In genomic region chr7:585873-586272, GRCh38 we compare ENCODE assay signal across 15 cellular contexts.
DNase-seq lines count a peak whose midpoint lies in the region; ATAC-seq, FAIRE-seq and TF ChIP-seq lines count a peak whose summit lies in the region.
"Had no signal": no experiment of that assay in that cellular context is flagged by ENCODE, and none has a peak within 500 bp of the region (broad histone marks: within the 10 kb centered on the region; RNA-seq: fewer than 3 reads in every experiment).

No MANE protein-coding gene starts in this region.

- peaks cover 16% of the 10 kb centered on the region for H3K36me3 Mint-ChIP-seq in CD4-positive, CD25-positive, alpha-beta regulatory T cell
- peaks cover 40% of the 10 kb centered on the region for H3K36me3 Mint-ChIP-seq in effector memory CD8-positive, alpha-beta T cell (ENCODE audit: insufficient read depth)

- H3K9me3 Mint-ChIP-seq in CD4-positive, CD25-positive, alpha-beta regulatory T cell = peaks cover 0 to 8% (median 0%) of the 10 kb centered on the region in 7 donors
- peaks cover 6 to 13% of the 10 kb centered on the region in 2 donors for H3K9me3 Mint-ChIP-seq in effector memory CD8-positive, alpha-beta T cell

- H3K27me3 ChIP-seq in CD4-positive, CD25-positive, alpha-beta regulatory T cell (ENCODE audit: control insufficient read depth, insufficient read depth, low read length) = no peaks in the 10 kb centered on the region
- H3K27me3 ChIP-seq: tibial nerve had no signal

- H3K4me1 Mint-ChIP-seq in CD4-positive, CD25-positive, alpha-beta regulatory T cell = peaks cover 6 to 43% (median 33%) of the 10 kb centered on the region in 4 donors
- H3K4me1 Mint-ChIP-seq in effector memory CD8-positive, alpha-beta T cell (ENCODE audit: low read depth in 2 of 2) = peaks cover 30 to 35% of the 10 kb centered on the region in 2 donors

- H3K4me1 ChIP-seq in CD4-positive, CD25-positive, alpha-beta regulatory T cell (ENCODE audit: control insufficient read depth, insufficient read depth, low read length, poor library complexity, severe bottlenecking) = peaks cover 28% of the 10 kb centered on the region
- H3K4me1 ChIP-seq: parathyroid adenoma had no signal

- peak overlapping the region; percentile 96 to 98 (median 96) for H3K27ac Mint-ChIP-seq in CD4-positive, CD25-positive, alpha-beta regulatory T cell
- H3K27ac Mint-ChIP-seq in effector memory CD8-positive, alpha-beta T cell = peak overlapping the region; percentile 63 to 89

- H3K4me3 ChIP-seq in CD4-positive, CD25-positive, alpha-beta regulatory T cell (ENCODE audit: low read depth, low read length) = no peak overlapping the region
- H3K4me3 ChIP-seq: coronary artery, tibial nerve had no signal

- H3K9me3 ChIP-seq in CD4-positive, CD25-positive, alpha-beta regulatory T cell (ENCODE audit: control insufficient read depth in 2 of 2, low read length in 2 of 2) = no peaks in the 10 kb centered on the region
- peaks cover 13% of the 10 kb centered on the region for H3K9me3 ChIP-seq in KOPT-K1 (ENCODE audit: insufficient read depth, low read length, poor library complexity, severe bottlenecking)

- peak overlapping the region in 2 of 4 donors; percentile 9 to 96 for H3K4me3 Mint-ChIP-seq in CD4-positive, CD25-positive, alpha-beta regulatory T cell
- peak overlapping the region; percentile 22 to 31 for H3K4me3 Mint-ChIP-seq in effector memory CD8-positive, alpha-beta T cell

- no peak for ATAC-seq in CD4-positive, CD25-positive, alpha-beta regulatory T cell (ENCODE audit: low read depth in 2 of 2)
- peak; percentile 32 for ATAC-seq in GM18502 (IDR thresholded peaks at IDR 0.05; ENCODE audit: poor library complexity, unreplicated experiment)
- ATAC-seq in effector memory CD8-positive, alpha-beta T cell (replicated peaks) = no peak
- no peak for ATAC-seq in HG03039 (IDR thresholded peaks at IDR 0.05; ENCODE audit: unreplicated experiment)

- H3K27ac ChIP-seq in CD4-positive, CD25-positive, alpha-beta regulatory T cell (ENCODE audit: insufficient read depth, low read length, poor library complexity, severe bottlenecking) = peak overlapping the region; percentile 93
- H3K27ac ChIP-seq in KOPT-K1 (ENCODE audit: low read depth, low read length, poor library complexity, severe bottlenecking) = peak overlapping the region; percentile 7
- H3K27ac ChIP-seq: parathyroid adenoma, tibial nerve had no signal

- TF ChIP-seq POLR2A in GM12891 (IDR thresholded peaks at IDR 0.05; ENCODE audit: low read depth, low read length) = no peak

- no peak for DNase-seq in CD4-positive, CD25-positive, alpha-beta regulatory T cell
- no peak for DNase-seq in effector memory CD8-positive, alpha-beta T cell
- DNase-seq in NCI-H1417 (lab: John Stamatoyannopoulos, UW) (no peak), GM12891 (ENCODE audit: insufficient read length, low spot score) (no peak)
- DNase-seq in activated effector memory CD4-positive, alpha-beta T cell treated with anti-CD3 and anti-CD28 coated beads, Interleukin-2, amount 50 U/mL, for 16 hours = no peak
- DNase-seq: AML-193, glutamatergic neuron, NCI-H1436, NCI-H345 had no signal

- FAIRE-seq in GM12891 (lab: Jason Lieb, UNC) = no peak

- H3K27me3 Mint-ChIP-seq in CD4-positive, CD25-positive, alpha-beta regulatory T cell = no peaks in the 10 kb centered on the region
- H3K27me3 Mint-ChIP-seq in effector memory CD8-positive, alpha-beta T cell = no peaks in the 10 kb centered on the region

- H3K36me3 ChIP-seq in CD4-positive, CD25-positive, alpha-beta regulatory T cell (ENCODE audit: control insufficient read depth, insufficient read depth, low read length) = no peaks in the 10 kb centered on the region
- peaks cover 71% of the 10 kb centered on the region; the same call in 1 of the 2 replicates for H3K36me3 ChIP-seq in KOPT-K1 (ENCODE audit: insufficient read depth, low read length)
- H3K36me3 ChIP-seq: tibial nerve had no signal

TF ChIP-seq in GM12891, 5 proteins besides CTCF, POLR2A, EP300 and RAD21:
- no peak for TF ChIP-seq POU2F2 (IDR thresholded peaks at IDR 0.05; ENCODE audit: low read depth, low read length)
- no peak for TF ChIP-seq SPI1 (IDR thresholded peaks at IDR 0.05; ENCODE audit: low read depth, low read length)
- no peak for TF ChIP-seq TAF1 (IDR thresholded peaks at IDR 0.05; ENCODE audit: low read depth, low read length)
- no peak for TF ChIP-seq POLR2AphosphoS5 (IDR thresholded peaks at IDR 0.05; ENCODE audit: low read depth, low read length)
- no peak for TF ChIP-seq PAX5 (IDR thresholded peaks at IDR 0.05; ENCODE audit: insufficient read depth, low read length, severe bottlenecking)
